ENCODE assay signal across 18 cellular contexts in the genomic region with DNA sequence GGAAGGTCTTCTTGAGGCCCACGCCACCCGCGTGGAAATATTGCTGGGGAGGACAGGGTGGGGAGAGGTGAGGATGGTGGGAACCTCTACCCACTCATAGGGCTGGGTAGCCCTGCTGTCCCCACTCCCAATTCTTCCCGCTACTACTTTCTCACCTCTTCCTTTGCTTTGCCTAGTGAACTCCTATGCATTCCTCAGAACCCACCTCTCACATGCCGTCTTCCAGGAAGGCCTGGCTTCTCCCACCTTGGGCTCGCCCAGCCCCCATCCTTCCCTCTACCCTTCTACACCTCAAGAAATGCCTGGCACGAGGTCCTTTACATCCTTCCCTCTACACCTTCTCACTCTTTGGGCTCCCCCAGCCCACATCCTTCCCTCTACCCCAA.
DNase-seq lines count a peak whose midpoint lies in the region; ATAC-seq, FAIRE-seq and TF ChIP-seq lines count a peak whose summit lies in the region.
"Had no signal": no experiment of that assay in that cellular context is flagged by ENCODE, and none has a peak within 500 bp of the region (broad histone marks: within the 10 kb centered on the region; RNA-seq: fewer than 3 reads in every experiment).

No MANE protein-coding gene starts in this region.

- WGBS in K562 (ENCODE audit: insufficient coverage, low coverage, missing lambda C conversion rate) = 18% methylated on average over 7 of the region's 7 CpGs
- WGBS in neuronal stem cell (ENCODE audit: extremely low coverage in 2 of 2, insufficient read length in 2 of 2, insufficient replicate concordance in 1 of 2), 2 donors = no CpG with 5 or more reads among the region's 7 CpGs
- WGBS in thyroid gland, 2 donors = 89 to 91% methylated on average over 7 of the region's 7 CpGs

- CTCF ChIA-PET in K562 (lab: Yijun Ruan, JAX; ENCODE audit: low intra/inter-chr PET ratio) = no interaction called here
- CTCF ChIA-PET in activated CD8-positive, alpha-beta T cell treated with anti-CD3 and anti-CD28 coated beads, Interleukin-2, amount 10 ng/mL, durations not matched to agents 7 days and 5 days (lab: Charles Lee) = no interaction called here

- TF ChIP-seq POLR2A in K562 (conservative IDR thresholded peaks at IDR 0.05) = no peak
- no peak for TF ChIP-seq POLR2A in thyroid gland (IDR thresholded peaks at IDR 0.05)
- TF ChIP-seq POLR2A in vagina (IDR thresholded peaks at IDR 0.05) = no peak

- intact Hi-C loops in K562 (cut with micrococcal nuclease) = loop anchor here (1.0 kb wide), 1 partner anchor 38 kb away; no protein-coding TSS in a partner anchor
- intact Hi-C loops in thyroid gland (cut with DNase I) = no loop called here
- intact Hi-C loops in vagina (cut with DNase I) = no loop called here

- H3K4me2 ChIP-seq in K562 (ENCODE audit: insufficient read depth, low read length) (peak overlapping the region; percentile 89; the same call in 1 of the 2 replicates), neuronal stem cell (ENCODE audit: insufficient read depth, low read length, poor library complexity, severe bottlenecking) (no peak overlapping the region)

- no peak overlapping the region for H4K8ac ChIP-seq in neuronal stem cell (ENCODE audit: low read depth, low read length)

- H3K4me3 ChIP-seq in K562 (no peak overlapping the region), neuronal stem cell (ENCODE audit: low read length in 2 of 2) (no peak overlapping the region), thyroid gland (replicated peaks in 1 of 3) (no peak overlapping the region), vagina (no peak overlapping the region)
- H3K4me3 ChIP-seq: BLaER1 treated with 17β-estradiol and CSF1 and Interleukin-3, amounts not matched to agents 10 nM and 100 nM; GM12878; GM23248 had no signal

- H3K79me1 ChIP-seq in neuronal stem cell (ENCODE audit: low read depth, low read length) = no peaks in the 10 kb centered on the region

- no peak for ATAC-seq in stimulated activated naive CD8-positive, alpha-beta T cell treated with anti-CD3 and anti-CD28 coated beads, Interleukin-15, Interleukin-2, amounts not matched to agents 100 U/mL and 50 U/mL, for 24 hours
- no peak for ATAC-seq in K562
- no peak for ATAC-seq in activated CD8-positive, alpha-beta T cell treated with anti-CD3 and anti-CD28 coated beads, Interleukin-2, amount 10 ng/mL, durations not matched to agents 7 days and 5 days
- ATAC-seq: CD8-positive, alpha-beta T cell; GM12878 had no signal

- H3K27me3 Mint-ChIP-seq in stimulated activated naive CD8-positive, alpha-beta T cell treated with anti-CD3 and anti-CD28 coated beads, Interleukin-15, Interleukin-2, amounts not matched to agents 100 ng/mL and 50 ng/mL, for 24 hours = peaks cover 16% of the 10 kb centered on the region
- peaks cover 18% of the 10 kb centered on the region for H3K27me3 Mint-ChIP-seq in activated CD8-positive, alpha-beta T cell treated with anti-CD3 and anti-CD28 coated beads, Interleukin-2, amount 10 ng/mL, durations not matched to agents 7 days and 5 days (ENCODE audit: low read depth)

- no peak overlapping the region for H2BK120ac ChIP-seq in neuronal stem cell (ENCODE audit: low read depth, low read length)

- H3K36me3 ChIP-seq in K562 (ENCODE audit: control insufficient read depth, insufficient read depth, low read length) = no peaks in the 10 kb centered on the region
- H3K36me3 ChIP-seq in neuronal stem cell (replicated peaks in 1 of 2; ENCODE audit: control insufficient read depth in 2 of 2, insufficient read depth in 2 of 2, low read length in 2 of 2) = peaks cover 0 to 6% of the 10 kb centered on the region in 2 donors
- H3K36me3 ChIP-seq in thyroid gland = no peaks in the 10 kb centered on the region
- no peaks in the 10 kb centered on the region for H3K36me3 ChIP-seq in vagina
- H3K36me3 ChIP-seq: BLaER1 treated with 17β-estradiol and CSF1 and Interleukin-3, amounts not matched to agents 10 nM and 100 nM had no signal

- H3K79me2 ChIP-seq in K562 (ENCODE audit: control insufficient read depth, insufficient read depth, low read length) = no peaks in the 10 kb centered on the region

- peaks cover 5% of the 10 kb centered on the region for H4K20me1 ChIP-seq in K562 (replicated peaks; ENCODE audit: control insufficient read depth, insufficient read depth, low read length)
- H4K20me1 ChIP-seq: BLaER1 treated with 17β-estradiol and CSF1 and Interleukin-3, amounts not matched to agents 10 nM and 100 nM had no signal

- TF ChIP-seq CTCF in K562 (IDR thresholded peaks at IDR 0.05 in 2 of 3, conservative IDR thresholded peaks at IDR 0.05 in 1 of 3; ENCODE audit: insufficient read depth in 2 of 3, low read depth in 1 of 3, low read length in 3 of 3) (no peak), thyroid gland (IDR thresholded peaks at IDR 0.05) (no peak), vagina (IDR thresholded peaks at IDR 0.05) (no peak)

- peaks cover 3% of the 10 kb centered on the region for H3K9me1 ChIP-seq in K562 (ENCODE audit: control insufficient read depth, insufficient read depth, low read length)

- H4K91ac ChIP-seq in neuronal stem cell (ENCODE audit: low read depth, low read length, poor library complexity) = no peak overlapping the region

- H3K9me3 Mint-ChIP-seq in stimulated activated naive CD8-positive, alpha-beta T cell treated with anti-CD3 and anti-CD28 coated beads, Interleukin-15, Interleukin-2, amounts not matched to agents 100 ng/mL and 50 ng/mL, for 24 hours = no peaks in the 10 kb centered on the region
- H3K9me3 Mint-ChIP-seq in activated CD8-positive, alpha-beta T cell treated with anti-CD3 and anti-CD28 coated beads, Interleukin-2, amount 10 ng/mL, durations not matched to agents 7 days and 5 days (ENCODE audit: insufficient read depth) = no peaks in the 10 kb centered on the region

- peak overlapping the region; percentile 6 for H3K27ac Mint-ChIP-seq in stimulated activated naive CD8-positive, alpha-beta T cell treated with anti-CD3 and anti-CD28 coated beads, Interleukin-15, Interleukin-2, amounts not matched to agents 100 ng/mL and 50 ng/mL, for 24 hours
- H3K27ac Mint-ChIP-seq in activated CD8-positive, alpha-beta T cell treated with anti-CD3 and anti-CD28 coated beads, Interleukin-2, amount 10 ng/mL, durations not matched to agents 7 days and 5 days = no peak overlapping the region
- H3K27ac Mint-ChIP-seq: B cell; CD8-positive, alpha-beta T cell had no signal

- no peak overlapping the region for H2AFZ ChIP-seq in K562 (ENCODE audit: low read depth, low read length)
- no peak overlapping the region for H2AFZ ChIP-seq in neuronal stem cell (ENCODE audit: low read length)
- H2AFZ ChIP-seq: GM23248 had no signal

- H3K36me3 Mint-ChIP-seq in stimulated activated naive CD8-positive, alpha-beta T cell treated with anti-CD3 and anti-CD28 coated beads, Interleukin-15, Interleukin-2, amounts not matched to agents 100 ng/mL and 50 ng/mL, for 24 hours (ENCODE audit: low read depth) = no peaks in the 10 kb centered on the region
- H3K36me3 Mint-ChIP-seq in activated CD8-positive, alpha-beta T cell treated with anti-CD3 and anti-CD28 coated beads, Interleukin-2, amount 10 ng/mL, durations not matched to agents 7 days and 5 days (ENCODE audit: low read depth) = no peaks in the 10 kb centered on the region
- H3K36me3 Mint-ChIP-seq: CD8-positive, alpha-beta T cell had no signal

- H3K14ac ChIP-seq in neuronal stem cell (ENCODE audit: low read length) = no peak overlapping the region

- in situ Hi-C loops in K562 (cut with MboI) = no loop called here

- no peak overlapping the region for H3K4me3 Mint-ChIP-seq in stimulated activated naive CD8-positive, alpha-beta T cell treated with anti-CD3 and anti-CD28 coated beads, Interleukin-15, Interleukin-2, amounts not matched to agents 100 ng/mL and 50 ng/mL, for 24 hours
- no peak overlapping the region for H3K4me3 Mint-ChIP-seq in activated CD8-positive, alpha-beta T cell treated with anti-CD3 and anti-CD28 coated beads, Interleukin-2, amount 10 ng/mL, durations not matched to agents 7 days and 5 days
- H3K4me3 Mint-ChIP-seq: B cell; CD8-positive, alpha-beta T cell had no signal

- peaks cover 2 to 28% of the 10 kb centered on the region in 2 experiments; a peak in 4 of 5 replicates for H3K4me1 ChIP-seq in K562 (replicated peaks in 1 of 2; ENCODE audit: control insufficient read depth in 2 of 2, insufficient read depth in 2 of 2, low read length in 2 of 2)
- peaks cover 0 to 8% of the 10 kb centered on the region in 2 donors for H3K4me1 ChIP-seq in neuronal stem cell (ENCODE audit: control insufficient read depth in 2 of 2, insufficient read depth in 1 of 2, low read depth in 1 of 2, low read length in 2 of 2)
- H3K4me1 ChIP-seq in thyroid gland = no peaks in the 10 kb centered on the region
- H3K4me1 ChIP-seq in vagina = peaks cover 3% of the 10 kb centered on the region

- H3K23ac ChIP-seq in neuronal stem cell (ENCODE audit: low read depth, low read length, poor library complexity) = peak overlapping the region; percentile 95

- H3K4me1 Mint-ChIP-seq in stimulated activated naive CD8-positive, alpha-beta T cell treated with anti-CD3 and anti-CD28 coated beads, Interleukin-15, Interleukin-2, amounts not matched to agents 100 ng/mL and 50 ng/mL, for 24 hours (ENCODE audit: low read depth) = peaks cover 4% of the 10 kb centered on the region
- peaks cover 9% of the 10 kb centered on the region for H3K4me1 Mint-ChIP-seq in activated CD8-positive, alpha-beta T cell treated with anti-CD3 and anti-CD28 coated beads, Interleukin-2, amount 10 ng/mL, durations not matched to agents 7 days and 5 days (ENCODE audit: low read depth)

- H2BK12ac ChIP-seq in neuronal stem cell (ENCODE audit: low read length) = no peak overlapping the region

- FAIRE-seq in K562 (lab: Jason Lieb, UNC) = no peak
- FAIRE-seq: GM12878, GM19239, H54, HTR-8/SVneo had no signal

- H3K9ac ChIP-seq in K562 (ENCODE audit: insufficient read depth in 1 of 2, low read depth in 2 of 2, low read length in 2 of 2) = no peak overlapping the region
- H3K9ac ChIP-seq in neuronal stem cell (ENCODE audit: low read depth, low read length, poor library complexity) = no peak overlapping the region
- H3K9ac ChIP-seq: GM23248 had no signal

- POLR2A ChIA-PET in K562 (lab: Yijun Ruan, JAX) = interaction anchor here (1.7 kb wide), 1 partner anchor 11 kb away, joined by 6 read pairs; no protein-coding TSS in a partner anchor
- POLR2A ChIA-PET in activated CD8-positive, alpha-beta T cell treated with anti-CD3 and anti-CD28 coated beads, Interleukin-2, amount 10 ng/mL, durations not matched to agents 7 days and 5 days (lab: Charles Lee) = no interaction called here

- H3K27me3 ChIP-seq in K562 (ENCODE audit: control insufficient read depth in 2 of 2, insufficient read depth in 2 of 2, low read length in 2 of 2) (no peaks in the 10 kb centered on the region; a peak in 1 of 5 replicates), neuronal stem cell (ENCODE audit: control insufficient read depth in 3 of 3, insufficient read depth in 3 of 3, low read depth in 1 of 3, low read length in 3 of 3) (no peaks in the 10 kb centered on the region), thyroid gland (no peaks in the 10 kb centered on the region), vagina (no peaks in the 10 kb centered on the region)
- H3K27me3 ChIP-seq: BLaER1 treated with 17β-estradiol and CSF1 and Interleukin-3, amounts not matched to agents 10 nM and 100 nM had no signal

- H3K9me3 ChIP-seq in K562 (replicated peaks; ENCODE audit: control insufficient read depth, insufficient read depth, low read depth, low read length) (peaks cover 8% of the 10 kb centered on the region; the same call in 1 of the 2 replicates), neuronal stem cell (replicated peaks in 1 of 2; ENCODE audit: control insufficient read depth in 2 of 2, insufficient read depth in 1 of 2, low read depth in 1 of 2, low read length in 2 of 2) (peaks cover 0 to 17% of the 10 kb centered on the region in 2 donors), thyroid gland (no peaks in the 10 kb centered on the region), vagina (no peaks in the 10 kb centered on the region)

- no peak overlapping the region for H3K18ac ChIP-seq in neuronal stem cell (ENCODE audit: low read length)

- BruUV-seq in K562 (replicated peaks; lab: Mats Ljungman, UMichigan) = no TSS peak

- no peak overlapping the region for H3K4ac ChIP-seq in neuronal stem cell (ENCODE audit: low read length)

- TF ChIP-seq RAD21 in K562 (CRISPR knock-in tag; conservative IDR thresholded peaks at IDR 0.05 in 1 of 2, IDR thresholded peaks at IDR 0.05 in 1 of 2) = no peak

- H2AK5ac ChIP-seq in neuronal stem cell (ENCODE audit: low read depth, low read length) = peak overlapping the region; percentile 70

- TF ChIP-seq EP300 in K562 (IDR thresholded peaks at IDR 0.05; ENCODE audit: low read length) = no peak

- no peak overlapping the region for H3K27ac ChIP-seq in K562 (ENCODE audit: extremely low read depth, low read depth, low read length)
- H3K27ac ChIP-seq in neuronal stem cell (replicated peaks; ENCODE audit: low read length) = no peak overlapping the region
- no peak overlapping the region for H3K27ac ChIP-seq in thyroid gland
- H3K27ac ChIP-seq in vagina = no peak overlapping the region
- H3K27ac ChIP-seq: GM23248 had no signal

- H2BK15ac ChIP-seq in neuronal stem cell (ENCODE audit: low read length) = peak overlapping the region; percentile 89

- H2BK5ac ChIP-seq in neuronal stem cell (ENCODE audit: low read length) = no peak overlapping the region

- DNase-seq in stimulated activated naive CD8-positive, alpha-beta T cell treated with anti-CD3 and anti-CD28 coated beads, Interleukin-15, Interleukin-2, amounts not matched to agents 100 U/mL and 50 U/mL, for 24 hours = no peak
- no peak for DNase-seq in K562 (ENCODE audit: extremely low read depth in 1 of 4, low spot score in 3 of 4)
- no peak for DNase-seq in neuronal stem cell (ENCODE audit: low spot score)
- DNase-seq in thyroid gland = no peak
- DNase-seq in activated CD8-positive, alpha-beta T cell treated with anti-CD3 and anti-CD28 coated beads, Interleukin-2, amount 10 ng/mL, durations not matched to agents 7 days and 5 days = no peak
- DNase-seq in vagina (ENCODE audit: extremely low spot score in 2 of 2) = no peak
- DNase-seq: 8988T, DMS 273 treated with DMSO at 0.1 percent for 48 hours, DMS53 had no signal
